Comparison of ENCODE assay signal across 8 cellular contexts in genomic region chr2:219245148-219245898, GRCh38. TPM values are rescaled to one million over a fixed set of nuclear protein-coding genes. Genes with fewer than 3 reads are reported as not detected.
A peak's percentile ranks its signal among the peaks of the same experiment; 100 is the strongest.
DNase-seq lines count a peak whose midpoint lies in the region; ATAC-seq and TF ChIP-seq lines count a peak whose summit lies in the region.

TSS of gene GLB1L (minus strand) at chr2:219245444. CDS start at chr2:219243573, 1,871 bp downstream.
TSS of gene STK16 (plus strand) at chr2:219245479. CDS start at chr2:219246000, 521 bp downstream.

- peak within 1 kb of the TSS; percentile 93 for H3K27ac ChIP-seq in layer of hippocampus (ENCODE audit: low read depth, low read length)

- peaks cover 43% of the 10 kb centered on the region for H3K4me1 Mint-ChIP-seq in chondrocyte (ENCODE audit: low read depth)

- H3K27me3 ChIP-seq in layer of hippocampus (ENCODE audit: control insufficient read depth, insufficient read depth, low read length): no peaks in the 10 kb centered on the region

- no peaks in the 10 kb centered on the region for H3K9me3 Mint-ChIP-seq in chondrocyte (ENCODE audit: low read depth)

- H3K27ac Mint-ChIP-seq in chondrocyte (ENCODE audit: unreplicated experiment): peak within 1 kb of the TSS; percentile 95

- H3K27me3 Mint-ChIP-seq in chondrocyte (ENCODE audit: low read depth): no peaks in the 10 kb centered on the region

- DNase-seq in AG10803 (ENCODE audit: low read depth) (peak; percentile 93), NCI-H446 (lab: John Stamatoyannopoulos, UW) (peak; percentile 60 to 91), chondrocyte (ENCODE audit: low spot score) (no peak)
- peak; percentile 82 for DNase-seq in activated CD4-positive, alpha-beta T cell treated with anti-CD3 and anti-CD28 coated beads for 1 hour
- peak; percentile 69 to 76 for DNase-seq in stimulated activated CD4-positive, alpha-beta T cell treated with anti-CD3 and anti-CD28 coated beads, Interleukin-1b, Interleukin-23, amount 100 ng/mL, for 1 hour (ENCODE audit: low read depth in 2 of 2)

- TF ChIP-seq CTCF in AG10803 (conservative IDR thresholded peaks at IDR 0.05; ENCODE audit: low read length) (no peak), chondrocyte (IDR thresholded peaks at IDR 0.05) (no peak)

- ATAC-seq in GM18907 (IDR thresholded peaks at IDR 0.05; ENCODE audit: unreplicated experiment) (peak; percentile 68), HG03135 (IDR thresholded peaks at IDR 0.05; ENCODE audit: unreplicated experiment) (peak; percentile 72)

- peak within 1 kb of the TSS; percentile 76 for H3K4me3 ChIP-seq in AG10803 (ENCODE audit: low read length)

- H3K4me3 Mint-ChIP-seq in chondrocyte (ENCODE audit: unreplicated experiment): peak within 1 kb of the TSS; percentile 90

- no peaks in the 10 kb centered on the region for H3K36me3 Mint-ChIP-seq in chondrocyte (ENCODE audit: low read depth)

RNA-seq across cellular contexts. Expression of gene GLB1L, which starts in this region (rescaled TPM):
- total RNA-seq in chondrocyte: 2.9 to 7.3 TPM (median 3.0 TPM) in 3 replicates

RNA-seq across cellular contexts. Expression of gene STK16, which starts in this region (rescaled TPM):
- 24.4 to 32.0 TPM (median 25.9 TPM) in 3 replicates for total RNA-seq in chondrocyte
